9 cellular contexts compared by ENCODE assay signal in genomic region chr6:33420493-33421343, GRCh38. TPM values are rescaled to one million over a fixed set of nuclear protein-coding genes. Genes with fewer than 3 reads are reported as not detected.
DNase-seq lines count a peak whose midpoint lies in the region; ATAC-seq and TF ChIP-seq lines count a peak whose summit lies in the region.
"Had no signal": no experiment of that assay in that cellular context is flagged by ENCODE, and none has a peak within 500 bp of the region (broad histone marks: within the 10 kb centered on the region; RNA-seq: fewer than 3 reads in every experiment).

No MANE protein-coding gene starts in this region.

- no peaks in the 10 kb centered on the region for H3K27me3 ChIP-seq in AG04450 (ENCODE audit: control insufficient read depth, insufficient read depth, low read length)

- WGBS in adipose tissue, 3 donors, result 54 to 69% (median 61%) methylated on average over 6 of the region's 6 CpGs
- WGBS in mesodermal cell (ENCODE audit: insufficient coverage in 2 of 2), 2 experiments, result 58 to 60% methylated on average over 5 to 6 of the region's 6 CpGs

- peak overlapping the region; percentile 64 for H3K4me3 ChIP-seq in AG04450 (ENCODE audit: low read depth, low read length)
- peak overlapping the region; percentile 45 for H3K4me3 ChIP-seq in mesodermal cell (ENCODE audit: extremely low read depth, insufficient read depth, low read length, poor library complexity, severe bottlenecking)

- no peak for ATAC-seq in HG02973 (IDR thresholded peaks at IDR 0.05; ENCODE audit: unreplicated experiment)

- H3K9me3 ChIP-seq in AG04450 (ENCODE audit: control insufficient read depth, insufficient read depth, low read length) (no peaks in the 10 kb centered on the region), mesodermal cell (ENCODE audit: control insufficient read depth, low read length) (no peaks in the 10 kb centered on the region)

- CTCF ChIA-PET in AG04450 (lab: Charles Lee) (no interaction called here), HEK293T (lab: Yijun Ruan, JAX) (interaction anchor here (0.6 kb wide), 1 partner anchor 300 kb away, joined by 4 read pairs; no protein-coding TSS in a partner anchor)

- peaks cover 36% of the 10 kb centered on the region for H3K36me3 ChIP-seq in mesodermal cell (ENCODE audit: control insufficient read depth, insufficient read depth, low read length)

- POLR2A ChIA-PET in AG04450 (lab: Yijun Ruan, JAX) (interaction anchor here (0.7 kb wide), 1 partner anchor 61 kb away, joined by 7 read pairs; no protein-coding TSS in a partner anchor), HEK293T (lab: Yijun Ruan, JAX) (interaction anchor here (3.3 kb wide), 1 partner anchor 10 kb away, joined by 17 read pairs; no protein-coding TSS in a partner anchor)

- DNase-seq in AG04450 (ENCODE audit: low read depth, low spot score) (no peak), HEK293T (ENCODE audit: extremely low spot score) (no peak), HuH-7.5 (ENCODE audit: low spot score) (no peak), DMS153 (lab: John Stamatoyannopoulos, UW) (no peak)
- no peak for DNase-seq in activated T-cell treated with anti-CD3 and anti-CD28 coated beads, Interleukin-2, amount 50 U/mL, for 48 hours
- DNase-seq: SIG-M5 had no signal

- H3K27ac ChIP-seq in AG04450 (ENCODE audit: low read depth, low read length), result no peak overlapping the region
- H3K27ac ChIP-seq in adipose tissue (ENCODE audit: low read depth, low read length), result peak overlapping the region; percentile 10
- H3K27ac ChIP-seq in mesodermal cell (ENCODE audit: low read depth, low read length, severe bottlenecking), result no peak overlapping the region

- H3K4me1 ChIP-seq in mesodermal cell (ENCODE audit: control insufficient read depth, insufficient read depth, low read length, poor library complexity, severe bottlenecking), result peaks cover 32% of the 10 kb centered on the region

- TF ChIP-seq CTCF in AG04450 (IDR thresholded peaks at IDR 0.05; ENCODE audit: low read depth, low read length), result no peak

TF ChIP-seq in HEK293T, 16 proteins besides CTCF, POLR2A, EP300 and RAD21:
- TF ChIP-seq L3MBTL2 (conservative IDR thresholded peaks at IDR 0.05) (peak; percentile 61), FOXK2 (IDR thresholded peaks at IDR 0.05) (no peak), CTBP1 (IDR thresholded peaks at IDR 0.05; ENCODE audit: borderline replicate concordance) (peak; percentile 62; the same call in 1 of the 2 replicates), FOXM1 (IDR thresholded peaks at IDR 0.05; ENCODE audit: borderline replicate concordance) (no peak), PKNOX1 (IDR thresholded peaks at IDR 0.05) (peak; percentile 67), NFRKB (IDR thresholded peaks at IDR 0.05) (no peak), TARDBP (IDR thresholded peaks at IDR 0.05) (no peak), ARNT (IDR thresholded peaks at IDR 0.05) (no peak)

RNA-seq across cellular contexts. Expression of gene SYNGAP1, which starts 0.9 kb away (rescaled TPM):
- polyA plus RNA-seq in AG04450 (2011; rRNA removed) (5.3 and 6.5 TPM in 2 replicates), adipose tissue (10 to 100 TPM in 1 of 3 donors, 1 to 10 TPM in 2; 4.2 to 16.1 (median 7.2) TPM)
- polyA minus RNA-seq in AG04450 (2011; rRNA and poly(A)+ RNA removed), result 7.9 and 9.1 TPM in 2 replicates
- polyA plus RNA-seq in mesodermal cell (2013, experiment 1 of 2), result 54.9 TPM
- polyA plus RNA-seq in mesodermal cell (2013, experiment 2 of 2), result 47.5 TPM

RNA-seq across cellular contexts. Expression of gene CUTA, which starts 2.8 kb away (rescaled TPM):
- polyA plus RNA-seq in AG04450 (2011; rRNA removed) (298 and 340 TPM in 2 replicates), adipose tissue (100 to 1,000 TPM; 123 to 153 (median 148) TPM)
- polyA minus RNA-seq in AG04450 (2011; rRNA and poly(A)+ RNA removed), result 153 and 179 TPM in 2 replicates
- polyA plus RNA-seq in mesodermal cell (2013, experiment 1 of 2), result 253 TPM
- 196 TPM for polyA plus RNA-seq in mesodermal cell (2013, experiment 2 of 2)

RNA-seq across cellular contexts. Expression of gene PHF1, which starts 9.9 kb away (rescaled TPM):
- polyA plus RNA-seq in AG04450 (2011; rRNA removed), result 26.6 and 29.7 TPM in 2 replicates
- 23.6 and 32.0 TPM in 2 replicates for polyA minus RNA-seq in AG04450 (2011; rRNA and poly(A)+ RNA removed)
- polyA plus RNA-seq in adipose tissue, result 100 to 1,000 TPM in 1 of 3 donors, 10 to 100 TPM in 2; 52.3 to 106 (median 73.9) TPM
- 71.3 TPM for polyA plus RNA-seq in mesodermal cell (2013, experiment 1 of 2)
- polyA plus RNA-seq in mesodermal cell (2013, experiment 2 of 2), result 60.7 TPM

RNA-seq across cellular contexts. Expression of gene KIFC1, which starts 29.1 kb away (rescaled TPM):
- 10.2 TPM in 2 replicates for polyA plus RNA-seq in AG04450 (2011; rRNA removed)
- 13.0 and 14.6 TPM in 2 replicates for polyA minus RNA-seq in AG04450 (2011; rRNA and poly(A)+ RNA removed)
- under 1 TPM; 0.55 to 0.56 (median 0.56) TPM for polyA plus RNA-seq in adipose tissue
- 63.4 TPM for polyA plus RNA-seq in mesodermal cell (2013, experiment 1 of 2)
- polyA plus RNA-seq in mesodermal cell (2013, experiment 2 of 2), result 59.8 TPM

RNA-seq across cellular contexts. Expression of gene ZBTB9, which starts 33.7 kb away (rescaled TPM):
- polyA plus RNA-seq in AG04450 (2011; rRNA removed) (5.8 and 6.0 TPM in 2 replicates), adipose tissue (1 to 10 TPM in 2 of 3 donors, under 1 TPM in 1; 0.79 to 3.1 (median 1.8) TPM)
- 7.7 and 8.0 TPM in 2 replicates for polyA minus RNA-seq in AG04450 (2011; rRNA and poly(A)+ RNA removed)
- 13.0 TPM for polyA plus RNA-seq in mesodermal cell (2013, experiment 1 of 2)
- 10.3 TPM for polyA plus RNA-seq in mesodermal cell (2013, experiment 2 of 2)
